In the genomic region with DNA sequence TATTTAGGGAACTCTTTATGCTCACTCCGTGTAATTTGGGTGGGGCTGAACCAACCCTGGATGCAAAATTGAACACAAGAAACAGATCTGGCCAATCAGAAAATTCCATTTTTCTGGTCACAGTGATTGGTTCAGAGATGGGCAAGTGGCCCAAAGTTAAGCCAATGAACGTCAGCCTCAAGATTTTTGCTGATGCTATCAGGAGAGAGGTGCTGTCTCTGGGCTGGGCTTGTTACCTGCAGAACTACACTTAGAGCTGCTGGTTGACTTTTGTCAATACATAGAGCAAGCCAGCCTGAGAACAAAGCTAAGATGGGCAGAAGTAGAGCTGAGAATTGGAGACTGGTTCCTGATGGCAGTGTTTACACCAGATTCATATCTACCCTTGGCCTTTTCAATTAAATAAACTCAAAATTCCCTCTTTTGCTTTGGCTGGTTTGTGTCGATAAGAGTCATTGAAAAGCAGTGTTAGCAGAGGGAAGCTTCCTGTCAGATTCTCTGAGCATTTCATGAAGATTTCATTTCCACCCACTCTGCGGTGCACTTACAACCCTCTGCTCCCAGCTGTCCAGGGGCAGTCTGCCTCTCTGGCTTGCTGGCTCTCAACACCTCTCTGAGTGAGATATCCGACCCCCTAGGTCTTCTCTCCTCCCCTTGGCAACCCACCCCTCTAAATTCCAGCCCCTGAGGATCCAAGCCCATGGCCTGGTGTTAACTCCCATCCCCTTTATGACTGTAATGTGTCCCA, we compare ENCODE assay signal across 13 cellular contexts.
"Had no signal": no experiment of that assay in that cellular context is flagged by ENCODE, and none has a peak within 500 bp of the region (broad histone marks: within the 10 kb centered on the region; RNA-seq: fewer than 3 reads in every experiment).

No MANE protein-coding gene starts in this region.

- H3K36me3 Mint-ChIP-seq: memory B cell; stimulated activated memory B cell treated with anti-CD40 and anti-IgM and Interleukin-4, amounts not matched to agents 10 μg/mL and 1 μg/mL and 100 μg/mL, for 72 hours had no signal

- H3K4me3 Mint-ChIP-seq: activated naive CD8-positive, alpha-beta T cell; memory B cell; natural killer cell; stimulated activated memory B cell treated with anti-CD40 and anti-IgM and Interleukin-4, amounts not matched to agents 10 μg/mL and 1 μg/mL and 100 μg/mL, for 72 hours had no signal

- H3K4me1 ChIP-seq: breast epithelium, foreskin keratinocyte, tibial nerve had no signal

- H3K9me3 Mint-ChIP-seq: stimulated activated memory B cell treated with anti-CD40 and anti-IgM and Interleukin-4, amounts not matched to agents 10 μg/mL and 1 μg/mL and 100 μg/mL, for 72 hours had no signal

- H3K36me3 ChIP-seq: breast epithelium, tibial nerve had no signal

- H3K27ac ChIP-seq: breast epithelium, foreskin keratinocyte, tibial nerve had no signal

- H3K27me3 Mint-ChIP-seq: activated naive CD8-positive, alpha-beta T cell had no signal

- H3K4me3 ChIP-seq: breast epithelium, tibial nerve had no signal

- H3K27me3 ChIP-seq: breast epithelium, foreskin keratinocyte, tibial nerve had no signal

- H3K27ac Mint-ChIP-seq: activated naive CD8-positive, alpha-beta T cell; memory B cell; natural killer cell; stimulated activated memory B cell treated with anti-CD40 and anti-IgM and Interleukin-4, amounts not matched to agents 10 μg/mL and 1 μg/mL and 100 μg/mL, for 72 hours had no signal

- ATAC-seq: stimulated activated memory B cell treated with anti-CD40 and anti-IgM and Interleukin-4, amounts not matched to agents 10 μg/mL and 1 μg/mL and 100 μg/mL, for 72 hours had no signal

- DNase-seq: activated CD4-positive, alpha-beta T cell treated with anti-CD3 and anti-CD28 coated beads, Interleukin-2, amount 50 U/mL, for 1 hour; activated CD4-positive, CD25-positive, alpha-beta regulatory T cell; activated effector memory CD4-positive, alpha-beta T cell treated with anti-CD3 and anti-CD28 coated beads, Interleukin-2, amount 50 U/mL, for 16 hours; activated T-cell treated with anti-CD3 and anti-CD28 coated beads, Interleukin-2, amount 50 U/mL, for 1 hour; anterior cingulate cortex; natural killer cell; occipital lobe had no signal
